In genomic region chr10:14450041-14450491, GRCh38 we compare ENCODE assay signal across 15 cellular contexts.
A peak's percentile ranks its signal among the peaks of the same experiment; 100 is the strongest.
DNase-seq lines count a peak whose midpoint lies in the region; ATAC-seq and TF ChIP-seq lines count a peak whose summit lies in the region.
"Had no signal": no experiment of that assay in that cellular context is flagged by ENCODE, and none has a peak within 500 bp of the region (broad histone marks: within the 10 kb centered on the region; RNA-seq: fewer than 3 reads in every experiment).

No MANE protein-coding gene starts in this region.

- DNase-seq in Caki2 (ENCODE audit: low read depth) (peak; percentile 23), RPMI7951 (ENCODE audit: low read depth) (peak; percentile 79), fibroblast of the aortic adventitia (ENCODE audit: low read depth) (peak; percentile 23), non-pigmented ciliary epithelial cell (ENCODE audit: low read depth) (peak; percentile 10), AML-193 (lab: John Stamatoyannopoulos, UW) (no peak)
- no peak for DNase-seq in CD4-positive, alpha-beta memory T cell
- DNase-seq: activated naive CD4-positive, alpha-beta T cell treated with anti-CD3 and anti-CD28 coated beads for 36 hours; DMS53; erythroblast; GOT3; mesendoderm; MM.1S; posterior cingulate gyrus had no signal

- no peak for TF ChIP-seq CTCF in fibroblast of the aortic adventitia (IDR thresholded peaks at IDR 0.05; ENCODE audit: insufficient read depth, low read length)

- peaks cover 0 to 1% of the 10 kb centered on the region in 2 donors for H3K27me3 Mint-ChIP-seq in CD4-positive, alpha-beta memory T cell

- no peaks in the 10 kb centered on the region for H3K4me1 Mint-ChIP-seq in CD4-positive, alpha-beta memory T cell

- in situ Hi-C loops in Caki2 (cut with HindIII; ENCODE audit: low pct_unique_long_range_greater_than_20kb, low sequenced_read_pairs) = no loop called here

- H3K36me3 Mint-ChIP-seq in CD4-positive, alpha-beta memory T cell = no peaks in the 10 kb centered on the region

- CTCF ChIA-PET in CD4-positive, alpha-beta memory T cell (lab: Charles Lee; ENCODE audit: partially characterized antibody) = interaction anchor here (0.9 kb wide), 1 partner anchor 19 kb away, joined by 3 read pairs; no protein-coding TSS in a partner anchor

- no peaks in the 10 kb centered on the region for H3K4me1 ChIP-seq in CD4-positive, alpha-beta memory T cell (ENCODE audit: insufficient read depth, low read length)

- H3K4me3 Mint-ChIP-seq in CD4-positive, alpha-beta memory T cell = no peak overlapping the region
- H3K4me3 Mint-ChIP-seq: activated naive CD4-positive, alpha-beta T cell treated with anti-CD3 and anti-CD28 coated beads for 36 hours had no signal

- H3K4me3 ChIP-seq in fibroblast of the aortic adventitia (ENCODE audit: low read depth, low read length) = no peak overlapping the region
- no peak overlapping the region for H3K4me3 ChIP-seq in CD4-positive, alpha-beta memory T cell (ENCODE audit: low read length in 2 of 2)

- intact Hi-C loops in CD4-positive, alpha-beta memory T cell (cut with micrococcal nuclease) = no loop called here

- no peaks in the 10 kb centered on the region for H3K36me3 ChIP-seq in CD4-positive, alpha-beta memory T cell (ENCODE audit: insufficient read depth, low read length)

- H3K9me3 ChIP-seq in CD4-positive, alpha-beta memory T cell (ENCODE audit: control insufficient read depth in 1 of 2, low read length in 2 of 2) = no peaks in the 10 kb centered on the region

- no peaks in the 10 kb centered on the region for H3K27me3 ChIP-seq in CD4-positive, alpha-beta memory T cell (ENCODE audit: insufficient read depth, low read length)

- POLR2A ChIA-PET in CD4-positive, alpha-beta memory T cell (lab: Charles Lee; ENCODE audit: partially characterized antibody) = no interaction called here

- peaks cover 0 to 5% (median 0%) of the 10 kb centered on the region in 8 donors for H3K9me3 Mint-ChIP-seq in CD4-positive, alpha-beta memory T cell
- H3K9me3 Mint-ChIP-seq: activated naive CD4-positive, alpha-beta T cell treated with anti-CD3 and anti-CD28 coated beads for 36 hours had no signal

- H3K27ac ChIP-seq in CD4-positive, alpha-beta memory T cell (ENCODE audit: low read depth, low read length) = no peak overlapping the region

- no peak for ATAC-seq in GM21529 (IDR thresholded peaks at IDR 0.05; ENCODE audit: unreplicated experiment)
- ATAC-seq in GM18861 (IDR thresholded peaks at IDR 0.05; ENCODE audit: unreplicated experiment) = no peak

- no peak overlapping the region for H3K27ac Mint-ChIP-seq in CD4-positive, alpha-beta memory T cell
- H3K27ac Mint-ChIP-seq: activated naive CD4-positive, alpha-beta T cell treated with anti-CD3 and anti-CD28 coated beads for 36 hours had no signal

Comparison
In these comparisons a context has a peak if more than half of its experiments do, and no peak if none do; other contexts are left out.
1. DNase-seq: peak in Caki2 (single experiment), RPMI7951 (single experiment), fibroblast of the aortic adventitia (single experiment) and non-pigmented ciliary epithelial cell (single experiment); none in AML-193 (0 of 2) and CD4-positive, alpha-beta memory T cell (0 of 5).